In the genomic region with DNA sequence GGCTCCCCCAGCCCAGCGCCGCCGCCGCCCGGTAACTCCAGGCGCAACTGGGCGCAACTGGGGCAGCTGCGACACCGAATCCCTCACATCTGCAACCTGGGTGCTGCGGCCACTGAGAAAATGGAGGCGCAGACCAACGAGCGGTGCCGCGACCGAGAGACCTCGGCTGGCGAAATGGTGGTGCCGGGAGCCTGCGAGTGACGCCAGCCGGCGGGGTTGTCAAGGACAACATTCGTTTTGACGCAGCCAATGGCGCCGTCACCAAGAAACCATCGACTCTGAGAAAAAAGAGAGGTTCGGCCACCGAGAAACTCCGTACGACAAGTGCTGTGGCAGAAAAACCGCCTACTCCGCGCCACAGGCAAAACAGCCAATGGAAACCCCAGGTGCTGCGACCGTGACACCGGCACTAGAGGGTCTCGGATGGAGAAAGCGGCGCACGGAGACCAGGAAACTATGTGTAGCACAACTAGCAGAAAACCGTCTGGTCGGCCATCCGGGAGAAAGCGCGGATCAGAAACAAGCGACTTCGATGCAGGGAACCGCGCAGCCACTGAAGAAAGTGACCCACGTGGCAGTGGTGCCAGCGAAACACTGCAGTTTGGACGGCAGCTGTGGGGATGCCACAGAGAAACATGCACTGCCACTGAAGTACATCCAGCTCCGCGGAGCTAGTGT, we compare ENCODE assay signal across 8 cellular contexts.
DNase-seq lines count a peak whose midpoint lies in the region; ATAC-seq, FAIRE-seq and TF ChIP-seq lines count a peak whose summit lies in the region.

No MANE protein-coding gene starts in this region.

- peak overlapping the region; percentile 98 to 100 (median 98) for H3K27ac Mint-ChIP-seq in CD4-positive, CD25-positive, alpha-beta regulatory T cell

- H4K20me1 ChIP-seq in IMR-90 (ENCODE audit: insufficient read depth, low read length) (no peaks in the 10 kb centered on the region), K562 (replicated peaks; ENCODE audit: control insufficient read depth, insufficient read depth, low read length) (no peaks in the 10 kb centered on the region)

- peak overlapping the region; percentile 67 for H4K91ac ChIP-seq in IMR-90 (ENCODE audit: insufficient read depth, low read depth, low read length)

- H2BK5ac ChIP-seq in IMR-90 (ENCODE audit: low read depth, low read length, poor library complexity, severe bottlenecking), result peak overlapping the region; percentile 91

- H3K4me3 ChIP-seq in CD4-positive, CD25-positive, alpha-beta regulatory T cell (ENCODE audit: low read depth, low read length), result peak overlapping the region; percentile 89
- peak overlapping the region; percentile 45 for H3K4me3 ChIP-seq in IMR-90 (ENCODE audit: insufficient read depth, low read depth, low read length)
- no peak overlapping the region for H3K4me3 ChIP-seq in K562

- peaks cover 38% of the 10 kb centered on the region for H3K4me1 ChIP-seq in CD4-positive, CD25-positive, alpha-beta regulatory T cell (ENCODE audit: control insufficient read depth, insufficient read depth, low read length, poor library complexity, severe bottlenecking)
- H3K4me1 ChIP-seq in IMR-90 (ENCODE audit: control insufficient read depth, insufficient read depth, low read length) (peaks cover 4% of the 10 kb centered on the region), K562 (replicated peaks in 1 of 2; ENCODE audit: control insufficient read depth in 2 of 2, insufficient read depth in 2 of 2, low read length in 2 of 2) (peaks cover 0 to 9% of the 10 kb centered on the region in 2 experiments; a peak in 2 of 5 replicates)

- BruUV-seq in IMR-90 (replicated peaks; lab: Mats Ljungman, UMichigan) (TSS peak; percentile 43), K562 (replicated peaks; lab: Mats Ljungman, UMichigan) (no TSS peak)

- H4K8ac ChIP-seq in IMR-90 (ENCODE audit: low read depth in 2 of 2, low read length in 2 of 2), result peak overlapping the region; percentile 79 to 86

- H3K9me1 ChIP-seq in IMR-90 (ENCODE audit: insufficient read depth, low read length), result no peaks in the 10 kb centered on the region
- H3K9me1 ChIP-seq in K562 (ENCODE audit: control insufficient read depth, insufficient read depth, low read length), result no peaks in the 10 kb centered on the region

- no peak for TF ChIP-seq RAD21 in IMR-90 (IDR thresholded peaks at IDR 0.05; ENCODE audit: low read length)
- no peak for TF ChIP-seq RAD21 in K562 (CRISPR knock-in tag; conservative IDR thresholded peaks at IDR 0.05 in 1 of 2, IDR thresholded peaks at IDR 0.05 in 1 of 2)

- intact Hi-C loops in IMR-90 (cut with micrococcal nuclease), result loop anchor here (2.0 to 5.0 kb wide), 3 partner anchors 43 to 561 kb away; partner anchors contain the start of gene ZNF131
- intact Hi-C loops in K562 (cut with micrococcal nuclease), result no loop called here

- H3K4me2 ChIP-seq in IMR-90 (ENCODE audit: low read depth, low read length), result peak overlapping the region; percentile 45
- no peak overlapping the region for H3K4me2 ChIP-seq in K562 (ENCODE audit: insufficient read depth, low read length)

- peaks cover 0 to 40% (median 25%) of the 10 kb centered on the region in 4 donors for H3K4me1 Mint-ChIP-seq in CD4-positive, CD25-positive, alpha-beta regulatory T cell

- no peaks in the 10 kb centered on the region for H3K79me2 ChIP-seq in K562 (ENCODE audit: control insufficient read depth, insufficient read depth, low read length)

- peak overlapping the region; percentile 93 for H2BK120ac ChIP-seq in IMR-90 (ENCODE audit: low read depth, low read length)

- no peak for FAIRE-seq in K562 (lab: Jason Lieb, UNC)

- TF ChIP-seq CTCF in IMR-90 (conservative IDR thresholded peaks at IDR 0.05; ENCODE audit: low read depth, low read length) (no peak; the same call in 1 of the 2 replicates), K562 (IDR thresholded peaks at IDR 0.05 in 2 of 3, conservative IDR thresholded peaks at IDR 0.05 in 1 of 3; ENCODE audit: insufficient read depth in 2 of 3, low read depth in 1 of 3, low read length in 3 of 3) (no peak)

- H3K4ac ChIP-seq in IMR-90 (ENCODE audit: low read depth, low read length), result peak overlapping the region; percentile 88

- H3K14ac ChIP-seq in IMR-90 (replicated peaks; ENCODE audit: low read depth, low read length), result peak overlapping the region; percentile 79

- peak overlapping the region; percentile 76 for H3K56ac ChIP-seq in IMR-90 (ENCODE audit: extremely low read depth, insufficient read depth, low read length)

- CTCF ChIA-PET in IMR-90 (lab: Yijun Ruan, JAX), result interaction anchor here (0.6 to 1.0 kb wide), 3 partner anchors 20 to 695 kb away, joined by 3 to 6 read pairs (median 4); no protein-coding TSS in a partner anchor
- CTCF ChIA-PET in K562 (lab: Yijun Ruan, JAX; ENCODE audit: low intra/inter-chr PET ratio), result no interaction called here

- peak overlapping the region; percentile 70; the same call in 1 of the 2 replicates for H2BK20ac ChIP-seq in IMR-90 (ENCODE audit: low read depth, low read length)

- H3K27me3 ChIP-seq in CD4-positive, CD25-positive, alpha-beta regulatory T cell (ENCODE audit: control insufficient read depth, insufficient read depth, low read length), result no peaks in the 10 kb centered on the region
- H3K27me3 ChIP-seq in IMR-90 (ENCODE audit: control insufficient read depth, insufficient read depth, low read length), result no peaks in the 10 kb centered on the region
- no peaks in the 10 kb centered on the region for H3K27me3 ChIP-seq in K562 (ENCODE audit: control insufficient read depth in 2 of 2, insufficient read depth in 2 of 2, low read length in 2 of 2)

- H2AK5ac ChIP-seq in IMR-90 (ENCODE audit: low read depth, low read length), result peak overlapping the region; percentile 92

- peaks cover 0 to 23% (median 0%) of the 10 kb centered on the region in 7 donors for H3K9me3 Mint-ChIP-seq in CD4-positive, CD25-positive, alpha-beta regulatory T cell

- H3K9ac ChIP-seq in IMR-90 (ENCODE audit: low read depth, low read length), result peak overlapping the region; percentile 58
- H3K9ac ChIP-seq in K562 (ENCODE audit: insufficient read depth in 1 of 2, low read depth in 2 of 2, low read length in 2 of 2), result no peak overlapping the region

- H3K27ac ChIP-seq in CD4-positive, CD25-positive, alpha-beta regulatory T cell (ENCODE audit: insufficient read depth, low read length, poor library complexity, severe bottlenecking), result peak overlapping the region; percentile 99
- H3K27ac ChIP-seq in IMR-90 (ENCODE audit: insufficient read depth, low read length) (peak overlapping the region; percentile 90), K562 (ENCODE audit: extremely low read depth, low read depth, low read length) (0 out of 3 replicates have a peak overlapping the region, but pooled peaks have one; percentile 31)

- H3K9me3 ChIP-seq in CD4-positive, CD25-positive, alpha-beta regulatory T cell (ENCODE audit: control insufficient read depth in 2 of 2, low read length in 2 of 2), result peaks cover 5 to 19% of the 10 kb centered on the region in 2 experiments
- H3K9me3 ChIP-seq in IMR-90 (ENCODE audit: control insufficient read depth, insufficient read depth, low read length), result peaks cover 29% of the 10 kb centered on the region
- peaks cover 16% of the 10 kb centered on the region; the same call in 1 of the 2 replicates for H3K9me3 ChIP-seq in K562 (replicated peaks; ENCODE audit: control insufficient read depth, insufficient read depth, low read depth, low read length)

- H3K18ac ChIP-seq in IMR-90 (ENCODE audit: low read depth, low read length), result peak overlapping the region; percentile 64

- H2AK9ac ChIP-seq in IMR-90 (replicated peaks; ENCODE audit: low read depth, low read length, poor library complexity), result peak overlapping the region; percentile 89

- peak overlapping the region; percentile 83; the same call in 2 of the 3 replicates for H2BK15ac ChIP-seq in IMR-90 (ENCODE audit: low read depth, low read length)

- WGBS in IMR-90 (ENCODE audit: extremely low coverage in 2 of 2, insufficient read length in 1 of 2), 2 experiments, result 8% methylated on average over 29 of the region's 56 CpGs; no CpG with 5 or more reads in 1 of the 2 experiments
- 87% methylated on average over 43 of the region's 56 CpGs for WGBS in K562 (ENCODE audit: insufficient coverage, low coverage, missing lambda C conversion rate)

- H2AFZ ChIP-seq in IMR-90 (replicated peaks; ENCODE audit: low read length, poor library complexity) (peak overlapping the region; percentile 89), K562 (ENCODE audit: low read depth, low read length) (no peak overlapping the region)

- TF ChIP-seq POLR2A in IMR-90 (IDR thresholded peaks at IDR 0.05; ENCODE audit: low read depth, low read length) (no peak), K562 (conservative IDR thresholded peaks at IDR 0.05) (no peak)

- peak overlapping the region; percentile 96 to 99 (median 97) for H3K4me3 Mint-ChIP-seq in CD4-positive, CD25-positive, alpha-beta regulatory T cell

- H3K27me3 Mint-ChIP-seq in CD4-positive, CD25-positive, alpha-beta regulatory T cell, result peaks cover 11% of the 10 kb centered on the region

- H3K79me1 ChIP-seq in IMR-90 (ENCODE audit: low read depth in 1 of 2, low read length in 2 of 2), result peaks cover 23 to 31% of the 10 kb centered on the region in 2 experiments

- peak; percentile 71 to 87 (median 85) for DNase-seq in CD4-positive, CD25-positive, alpha-beta regulatory T cell
- DNase-seq in IMR-90 (peak; percentile 43), UCSD-AML1 (lab: John Stamatoyannopoulos, UW; ENCODE audit: unreplicated experiment) (peak; percentile 47), K562 (ENCODE audit: extremely low read depth in 1 of 4, low spot score in 3 of 4) (no peak), lung microvascular endothelial cell (ENCODE audit: low read depth in 2 of 2) (peak; percentile 61 to 65), HT-29 (ENCODE audit: low spot score) (no peak)
- DNase-seq in stimulated activated CD8-positive, alpha-beta memory T cell treated with anti-CD3 and anti-CD28 coated beads, Interleukin-7, amount 100 ng/mL, for 4 hours (ENCODE audit: low read depth in 2 of 2), result peak; percentile 48 to 65

- in situ Hi-C loops in IMR-90 (cut with MboI; ENCODE audit: low sequenced_read_pairs), result loop anchor here (5.0 kb wide), 1 partner anchor 41 kb away; no protein-coding TSS in a partner anchor
- in situ Hi-C loops in K562 (cut with MboI), result no loop called here

- POLR2A ChIA-PET in IMR-90 (lab: Charles Lee; ENCODE audit: unreplicated experiment), result interaction anchor here (0.6 to 0.7 kb wide), 2 partner anchors 22 to 997 kb away, joined by 3 to 7 read pairs; no protein-coding TSS in a partner anchor
- POLR2A ChIA-PET in K562 (lab: Yijun Ruan, JAX), result no interaction called here

- H4K5ac ChIP-seq in IMR-90 (ENCODE audit: low read depth, low read length), result peak overlapping the region; percentile 43

- ATAC-seq in CD4-positive, CD25-positive, alpha-beta regulatory T cell (ENCODE audit: low read depth in 2 of 2), result peak; percentile 46 to 57
- ATAC-seq in GM19463 (IDR thresholded peaks at IDR 0.05; ENCODE audit: unreplicated experiment), result peak; percentile 24
- peak; percentile 13; the same call in 1 of the 2 replicates for ATAC-seq in IMR-90 (ENCODE audit: low read depth)
- ATAC-seq in K562, result no peak

- H3K36me3 Mint-ChIP-seq in CD4-positive, CD25-positive, alpha-beta regulatory T cell, result peaks cover 8% of the 10 kb centered on the region

- H3K36me3 ChIP-seq in CD4-positive, CD25-positive, alpha-beta regulatory T cell (ENCODE audit: control insufficient read depth, insufficient read depth, low read length), result no peaks in the 10 kb centered on the region
- peaks cover 2% of the 10 kb centered on the region; the same call in 1 of the 2 replicates for H3K36me3 ChIP-seq in IMR-90 (ENCODE audit: control insufficient read depth, insufficient read depth, low read length)
- no peaks in the 10 kb centered on the region for H3K36me3 ChIP-seq in K562 (ENCODE audit: control insufficient read depth, insufficient read depth, low read length)

- TF ChIP-seq EP300 in K562 (IDR thresholded peaks at IDR 0.05; ENCODE audit: low read length), result no peak

- peak overlapping the region; percentile 96 for H3K23ac ChIP-seq in IMR-90 (ENCODE audit: low read depth, low read length)

- dilution Hi-C loops in IMR-90 (cut with HindIII; ENCODE audit: low sequenced_read_pairs, unreplicated experiment), result no loop called here

Comparison
In these comparisons a context has a peak if more than half of its experiments do, and no peak if none do; other contexts are left out.
1. DNase-seq: peak in CD4-positive, CD25-positive, alpha-beta regulatory T cell (3 of 3), IMR-90 (single experiment), UCSD-AML1 (single experiment), lung microvascular endothelial cell (2 of 2) and stimulated activated CD8-positive, alpha-beta memory T cell treated with anti-CD3 and anti-CD28 coated beads, Interleukin-7, amount 100 ng/mL, for 4 hours (2 of 2); none in K562 (0 of 4) and HT-29 (single experiment).
2. H3K27ac ChIP-seq: peak in every context shown above with its lines; median percentile 99 in CD4-positive, CD25-positive, alpha-beta regulatory T cell; 90 in IMR-90; 31 in K562.